Comparison of ENCODE assay signal across 21 cellular contexts in genomic region chr12:90275088-90275487, GRCh38.
DNase-seq lines count a peak whose midpoint lies in the region; ATAC-seq, FAIRE-seq and TF ChIP-seq lines count a peak whose summit lies in the region.
"Had no signal": no experiment of that assay in that cellular context is flagged by ENCODE, and none has a peak within 500 bp of the region (broad histone marks: within the 10 kb centered on the region; RNA-seq: fewer than 3 reads in every experiment).

No MANE protein-coding gene starts in this region.

- WGBS in mesenchymal stem cell = 75% methylated on average over 1 of the region's 2 CpGs

- H2BK120ac ChIP-seq in mesenchymal stem cell (ENCODE audit: low read depth, low read length) = no peak overlapping the region

- TF ChIP-seq POLR2A in NB4 (IDR thresholded peaks at IDR 0.05; ENCODE audit: extremely low read depth, insufficient read length) (no peak), endothelial cell of umbilical vein (IDR thresholded peaks at IDR 0.05; ENCODE audit: low read depth, low read length) (no peak)

- H3K9me3 ChIP-seq in endothelial cell of umbilical vein (replicated peaks; ENCODE audit: control insufficient read depth, insufficient read depth, low read length) (no peaks in the 10 kb centered on the region), mesenchymal stem cell (ENCODE audit: control insufficient read depth, low read length) (no peaks in the 10 kb centered on the region)
- H3K9me3 ChIP-seq: HAP-1 had no signal

- H4K91ac ChIP-seq in mesenchymal stem cell (ENCODE audit: low read length) = no peak overlapping the region

- POLR2A ChIA-PET in endothelial cell of umbilical vein (lab: Charles Lee) = no interaction called here

- no peak overlapping the region for H2BK12ac ChIP-seq in mesenchymal stem cell (ENCODE audit: low read length in 2 of 2)

- no peaks in the 10 kb centered on the region for H4K20me1 ChIP-seq in endothelial cell of umbilical vein (replicated peaks; ENCODE audit: control insufficient read depth, extremely low read depth, insufficient read depth, low read length)

- peak overlapping the region; percentile 55 for H4K8ac ChIP-seq in mesenchymal stem cell (ENCODE audit: low read length)

- H3K4ac ChIP-seq in mesenchymal stem cell (ENCODE audit: low read depth in 1 of 2, low read length in 2 of 2) = no peak overlapping the region

- H3K9me1 ChIP-seq in endothelial cell of umbilical vein (replicated peaks; ENCODE audit: control insufficient read depth, extremely low read depth, insufficient read depth, low read length) = no peaks in the 10 kb centered on the region

- no peak overlapping the region for H3K4me2 ChIP-seq in endothelial cell of umbilical vein (ENCODE audit: insufficient read depth, low read length)
- H3K4me2 ChIP-seq in mesenchymal stem cell (ENCODE audit: low read length, poor library complexity, severe bottlenecking) = no peak overlapping the region

- FAIRE-seq in endothelial cell of umbilical vein (lab: Jason Lieb, UNC) = no peak
- FAIRE-seq in urothelium cell line (lab: Jason Lieb, UNC) = no peak
- FAIRE-seq: D721Med, G401.6, GM12892, K562 had no signal

- peak overlapping the region; percentile 14 for H2AFZ ChIP-seq in endothelial cell of umbilical vein (ENCODE audit: low read depth, low read length)
- no peak overlapping the region for H2AFZ ChIP-seq in mesenchymal stem cell (ENCODE audit: low read depth, low read length)

- peak; percentile 51 for DNase-seq in NB4 (ENCODE audit: low read depth)
- DNase-seq in endothelial cell of umbilical vein (ENCODE audit: low read depth, low spot score) = no peak
- no peak for DNase-seq in mesenchymal stem cell
- DNase-seq in AG20443 (ENCODE audit: low spot score) = no peak
- no peak for DNase-seq in urothelium cell line (ENCODE audit: low spot score)
- DNase-seq in SIG-M5 (lab: John Stamatoyannopoulos, UW) = no peak
- DNase-seq in NCI-H524 treated with DMSO at 0.1 percent for 48 hours (lab: John Stamatoyannopoulos, UW) = no peak
- DNase-seq: ACHN; CD4-positive, alpha-beta memory T cell; COR-L47; DMS153; DMS79 treated with DMSO at 0.1 percent for 48 hours; EL; GOT3 had no signal

- no peak overlapping the region for H2BK15ac ChIP-seq in mesenchymal stem cell (ENCODE audit: low read depth, poor library complexity, severe bottlenecking)

- ATAC-seq in GM18868 (IDR thresholded peaks at IDR 0.05; ENCODE audit: unreplicated experiment) = peak; percentile 33
- ATAC-seq: K562 had no signal

- TF ChIP-seq CTCF in NB4 (IDR thresholded peaks at IDR 0.05; ENCODE audit: low read depth, low read length) (no peak), endothelial cell of umbilical vein (IDR thresholded peaks at IDR 0.05; ENCODE audit: extremely low read depth in 1 of 2, insufficient read depth in 1 of 2, low read depth in 1 of 2, low read length in 2 of 2) (no peak)

- H3K9ac ChIP-seq in endothelial cell of umbilical vein (replicated peaks; ENCODE audit: extremely low read depth, insufficient read depth, low read length) = no peak overlapping the region
- no peak overlapping the region for H3K9ac ChIP-seq in mesenchymal stem cell (ENCODE audit: low read length)

- no TSS peak for BruUV-seq in endothelial cell of umbilical vein (replicated peaks; lab: Mats Ljungman, UMichigan)

- H3K4me3 ChIP-seq in NB4 (ENCODE audit: low read depth, low read length) (no peak overlapping the region), endothelial cell of umbilical vein (replicated peaks in 1 of 3; ENCODE audit: insufficient read depth in 1 of 3, low read depth in 1 of 3, low read length in 3 of 3) (no peak overlapping the region), mesenchymal stem cell (ENCODE audit: insufficient read depth in 1 of 2, low read depth in 1 of 2, low read length in 2 of 2) (no peak overlapping the region)
- H3K4me3 ChIP-seq: HAP-1, K562 had no signal

- H3K36me3 ChIP-seq in endothelial cell of umbilical vein (ENCODE audit: control insufficient read depth in 2 of 2, extremely low read depth in 1 of 2, insufficient read depth in 2 of 2, low read length in 2 of 2) (no peaks in the 10 kb centered on the region), mesenchymal stem cell (ENCODE audit: control insufficient read depth in 1 of 2, insufficient read depth in 2 of 2, low read depth in 1 of 2, low read length in 2 of 2) (no peaks in the 10 kb centered on the region)
- H3K36me3 ChIP-seq: HAP-1 had no signal

- H2AK5ac ChIP-seq in mesenchymal stem cell (ENCODE audit: low read length, severe bottlenecking) = no peak overlapping the region

- CTCF ChIA-PET in endothelial cell of umbilical vein (lab: Charles Lee) = interaction anchor here (0.8 to 1.0 kb wide), 2 partner anchors 634 to 665 kb away, joined by 3 to 4 read pairs; no protein-coding TSS in a partner anchor

- no peaks in the 10 kb centered on the region for H3K79me1 ChIP-seq in mesenchymal stem cell (replicated peaks; ENCODE audit: low read length, poor library complexity, severe bottlenecking)

- H3K27me3 ChIP-seq in endothelial cell of umbilical vein (ENCODE audit: control insufficient read depth in 2 of 2, insufficient read depth in 2 of 2, low read length in 2 of 2) = no peaks in the 10 kb centered on the region
- no peaks in the 10 kb centered on the region for H3K27me3 ChIP-seq in mesenchymal stem cell (ENCODE audit: control insufficient read depth in 1 of 2, insufficient read depth in 1 of 2, low read length in 2 of 2)

- H3K27ac ChIP-seq in endothelial cell of umbilical vein (ENCODE audit: insufficient read depth, low read depth, low read length) = no peak overlapping the region
- no peak overlapping the region for H3K27ac ChIP-seq in mesenchymal stem cell (ENCODE audit: low read length, poor library complexity, severe bottlenecking)
- H3K27ac ChIP-seq: C4-2B had no signal

- H2BK5ac ChIP-seq in mesenchymal stem cell (ENCODE audit: low read depth, low read length, poor library complexity, severe bottlenecking) = no peak overlapping the region

- intact Hi-C loops in endothelial cell of umbilical vein (cut with micrococcal nuclease) = no loop called here

- H3K18ac ChIP-seq in mesenchymal stem cell (ENCODE audit: low read depth in 1 of 2, low read length in 2 of 2) = no peak overlapping the region

- dilution Hi-C loops in endothelial cell of umbilical vein (cut with MboI; ENCODE audit: extremely low pct_ligation_motif_present, low sequenced_read_pairs) = no loop called here

- peak overlapping the region in 1 of 2 experiments; percentile 26 for H3K14ac ChIP-seq in mesenchymal stem cell (ENCODE audit: low read length in 2 of 2)

- no peaks in the 10 kb centered on the region for H3K79me2 ChIP-seq in endothelial cell of umbilical vein (ENCODE audit: control insufficient read depth, insufficient read depth, low read length)

- H3K23ac ChIP-seq in mesenchymal stem cell (ENCODE audit: low read length in 2 of 2) = no peak overlapping the region

- H3K4me1 ChIP-seq in endothelial cell of umbilical vein (ENCODE audit: control insufficient read depth, extremely low read depth, insufficient read depth, low read length) = no peaks in the 10 kb centered on the region
- H3K4me1 ChIP-seq in mesenchymal stem cell (ENCODE audit: control insufficient read depth, insufficient read depth, low read depth, low read length) = no peaks in the 10 kb centered on the region
- H3K4me1 ChIP-seq: HAP-1 had no signal

TF ChIP-seq in endothelial cell of umbilical vein, 7 proteins besides CTCF, POLR2A, EP300 and RAD21:
- TF ChIP-seq POLR2AphosphoS5 (IDR thresholded peaks at IDR 0.05; ENCODE audit: insufficient read depth, low read depth, low read length) (no peak), GATA2 (IDR thresholded peaks at IDR 0.05; ENCODE audit: insufficient read depth, insufficient read length, low read depth, low read length) (no peak), EZH2 (IDR thresholded peaks at IDR 0.05; ENCODE audit: borderline replicate concordance, low read depth, low read length, severe bottlenecking) (no peak), FOS (IDR thresholded peaks at IDR 0.05; ENCODE audit: borderline replicate concordance, insufficient read depth, low read length) (no peak), MYC (IDR thresholded peaks at IDR 0.05; ENCODE audit: low read depth, low read length) (no peak), JUN (IDR thresholded peaks at IDR 0.05; ENCODE audit: borderline replicate concordance, insufficient read depth, insufficient read length, low read depth) (no peak)
- TF ChIP-seq, protein P1, sequence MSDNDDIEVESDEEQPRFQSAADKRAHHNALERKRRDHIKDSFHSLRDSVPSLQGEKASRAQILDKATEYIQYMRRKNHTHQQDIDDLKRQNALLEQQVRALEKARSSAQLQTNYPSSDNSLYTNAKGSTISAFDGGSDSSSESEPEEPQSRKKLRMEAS (IDR thresholded peaks at IDR 0.05; ENCODE audit: insufficient read depth, insufficient read length) = no peak
